ENCODE assay signal across 1 cellular context in genomic region chr1:58783090-58783992, GRCh38.
TF ChIP-seq lines count a peak whose summit lies in the region.

No MANE protein-coding gene starts in this region.

TF ChIP-seq in K562, 482 proteins besides CTCF, POLR2A, EP300 and RAD21 (continued from another document and continues in another):
- TF ChIP-seq MGA (IDR thresholded peaks at IDR 0.05) (0 out of 2 replicates have a peak, but pooled peaks have one; percentile 6), KAT7 (CRISPR knock-in tag; IDR thresholded peaks at IDR 0.05; ENCODE audit: borderline replicate concordance) (peak; percentile 49), SIN3A (IDR thresholded peaks at IDR 0.05; ENCODE audit: borderline replicate concordance in 2 of 2, control insufficient read depth in 1 of 2, low read depth in 2 of 2, low read length in 2 of 2) (peak in 1 of 2 experiments; percentile 69; a peak in 2 of 4 replicates), PRPF4 (IDR thresholded peaks at IDR 0.05; ENCODE audit: insufficient read depth, low read depth, low read length, poor library complexity, severe bottlenecking) (peak; percentile 71), FOXJ2 (tag; IDR thresholded peaks at IDR 0.05) (0 out of 2 replicates have a peak, but pooled peaks have one; percentile 57), E2F6 (IDR thresholded peaks at IDR 0.05; ENCODE audit: borderline replicate concordance in 1 of 2, extremely low read depth in 1 of 2, insufficient read depth in 1 of 2, insufficient read length in 1 of 2, low read depth in 1 of 2, low read length in 1 of 2, poor library complexity in 1 of 2, severe bottlenecking in 1 of 2) (peak; percentile 14 to 33), NR4A1 (CRISPR knock-in tag; IDR thresholded peaks at IDR 0.05) (0 out of 2 replicates have a peak, but pooled peaks have one; percentile 49), NR4A1 (tag; IDR thresholded peaks at IDR 0.05) (no peak), TFAP4 (CRISPR knock-in tag; IDR thresholded peaks at IDR 0.05; ENCODE audit: borderline replicate concordance) (0 out of 2 replicates have a peak, but pooled peaks have one; percentile 3), TGIF2 (CRISPR knock-in tag; IDR thresholded peaks at IDR 0.05) (0 out of 2 replicates have a peak, but pooled peaks have one; percentile 52), ELK1 (CRISPR knock-in tag; IDR thresholded peaks at IDR 0.05) (no peak), MTA2 (IDR thresholded peaks at IDR 0.05; ENCODE audit: low read depth) (0 out of 2 replicates have a peak, but pooled peaks have one; percentile 6), PTRF (tag; IDR thresholded peaks at IDR 0.05) (no peak), KAT8 (IDR thresholded peaks at IDR 0.05; ENCODE audit: low read depth) (no peak), FOXK1 (CRISPR knock-in tag; IDR thresholded peaks at IDR 0.05; ENCODE audit: borderline replicate concordance) (peak; percentile 34; the same call in 1 of the 2 replicates), PHF8 (IDR thresholded peaks at IDR 0.05; ENCODE audit: borderline replicate concordance, low read length) (peak; percentile 73), DMBX1 (CRISPR knock-in tag; IDR thresholded peaks at IDR 0.05; ENCODE audit: borderline replicate concordance) (peak; percentile 32; the same call in 1 of the 2 replicates), HMGN3 (IDR thresholded peaks at IDR 0.05; ENCODE audit: borderline replicate concordance, extremely low read depth, insufficient read length, low read depth, low read length) (peak; percentile 29), HMG20B (CRISPR knock-in tag; IDR thresholded peaks at IDR 0.05) (no peak), NFXL1 (CRISPR knock-in tag; IDR thresholded peaks at IDR 0.05) (0 out of 2 replicates have a peak, but pooled peaks have one; percentile 54), ZNF780A (CRISPR knock-in tag; IDR thresholded peaks at IDR 0.05) (no peak), ZNF384 (IDR thresholded peaks at IDR 0.05; ENCODE audit: low read depth, low read length) (peak; percentile 35; the same call in 1 of the 2 replicates), TARDBP (IDR thresholded peaks at IDR 0.05) (0 out of 2 replicates have a peak, but pooled peaks have one; percentile 37), HES1 (IDR thresholded peaks at IDR 0.05; ENCODE audit: low read depth) (no peak), ZC3H4 (CRISPR knock-in tag; IDR thresholded peaks at IDR 0.05; ENCODE audit: borderline replicate concordance) (peak; percentile 99), RBM39 (optimal IDR thresholded peaks at IDR 0.05; ENCODE audit: low read depth, low read length) (no peak), ZNF263 (CRISPR knock-in tag; IDR thresholded peaks at IDR 0.05; ENCODE audit: borderline replicate concordance) (peak; percentile 6; the same call in 1 of the 2 replicates), PTBP1 (IDR thresholded peaks at IDR 0.05; ENCODE audit: low read depth, low read length) (peak; percentile 7; the same call in 1 of the 2 replicates), ZNF395 (CRISPR knock-in tag; IDR thresholded peaks at IDR 0.05) (peak; percentile 85; the same call in 1 of the 2 replicates), BRD4 (IDR thresholded peaks at IDR 0.05) (no peak), TBL1XR1 (IDR thresholded peaks at IDR 0.05; ENCODE audit: low read length in 2 of 2) (0 out of 4 replicates have a peak, but pooled peaks of 1 of the 2 experiments have one; percentile 45), YY1 (IDR thresholded peaks at IDR 0.05; ENCODE audit: borderline replicate concordance in 1 of 3, control insufficient read depth in 1 of 3, extremely low read depth in 1 of 3, insufficient read depth in 3 of 3, insufficient read length in 1 of 3, insufficient replicate concordance in 2 of 3, low read depth in 1 of 3, low read length in 2 of 3) (peak in 1 of 3 experiments; percentile 10), PML (IDR thresholded peaks at IDR 0.05; ENCODE audit: low read length) (no peak), FOXM1 (IDR thresholded peaks at IDR 0.05; ENCODE audit: low read depth) (no peak), FOXM1 (CRISPR knock-in tag; IDR thresholded peaks at IDR 0.05; ENCODE audit: low read depth) (peak; percentile 82; the same call in 1 of the 2 replicates), KLF16 (IDR thresholded peaks at IDR 0.05) (no peak), NR1H2 (CRISPR knock-in tag; IDR thresholded peaks at IDR 0.05) (peak; percentile 88; the same call in 1 of the 2 replicates), NBN (IDR thresholded peaks at IDR 0.05; ENCODE audit: low read depth) (0 out of 2 replicates have a peak, but pooled peaks have one; percentile 15), THRB (CRISPR knock-in tag; conservative IDR thresholded peaks at IDR 0.05) (peak; percentile 86; the same call in 1 of the 2 replicates), ZNF778 (CRISPR knock-in tag; IDR thresholded peaks at IDR 0.05) (no peak), PREB (CRISPR knock-in tag; IDR thresholded peaks at IDR 0.05) (peak; percentile 96; the same call in 1 of the 2 replicates), TCF15 (CRISPR knock-in tag; IDR thresholded peaks at IDR 0.05) (no peak)
